Comparison of ENCODE assay signal across 1 cellular context in the genomic region with DNA sequence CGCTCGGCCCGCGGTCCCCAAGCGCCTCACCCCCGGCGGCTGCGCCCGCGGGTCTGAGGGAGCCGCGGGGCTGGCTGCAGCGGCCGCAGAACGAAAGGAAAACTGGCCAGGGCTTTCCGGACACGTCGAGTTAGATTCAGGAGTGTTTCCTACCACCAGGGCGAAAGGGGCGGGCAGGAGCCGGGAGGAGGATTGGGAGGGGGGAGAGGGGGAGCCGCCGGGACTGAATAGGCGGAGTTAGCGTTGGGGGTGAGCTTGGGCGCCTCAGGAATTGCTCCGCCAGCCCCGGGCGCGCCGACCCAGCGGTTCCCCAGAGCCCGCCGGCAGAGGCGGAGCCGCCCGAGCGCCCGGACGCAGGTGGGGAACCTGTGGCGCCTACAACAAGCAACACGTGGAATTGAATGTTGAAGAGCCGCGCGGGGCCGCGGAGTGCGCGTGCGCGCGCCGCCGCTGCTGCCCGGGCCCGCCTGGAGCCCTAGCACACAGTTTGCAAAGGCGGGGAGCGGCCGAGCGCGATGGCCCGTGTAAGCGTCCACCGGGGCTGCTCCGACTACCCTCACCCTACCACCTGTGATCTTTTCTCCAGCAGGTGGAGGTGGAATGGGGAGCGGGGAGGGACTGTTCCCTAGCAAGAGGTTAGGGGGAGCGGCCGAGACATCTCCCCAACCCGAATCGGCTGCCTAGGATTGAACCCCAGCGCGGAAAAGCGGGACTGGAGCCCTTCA.
A peak's percentile ranks its signal among the peaks of the same experiment; 100 is the strongest.
TF ChIP-seq lines count a peak whose summit lies in the region.

A gene (minus strand): TSS at position 104 of the 725 bp plus-strand sequence. CDS start 123 bp downstream, outside the sequence.

TF ChIP-seq in HepG2, 621 proteins besides CTCF, POLR2A, EP300 and RAD21 (continued from another document and continues in another):
- TF ChIP-seq ZNF674 (CRISPR knock-in tag; IDR thresholded peaks at IDR 0.05; ENCODE audit: low read depth) = no peak
- TF ChIP-seq ATM (IDR thresholded peaks at IDR 0.05; ENCODE audit: borderline replicate concordance) = no peak
- peak; percentile 44; the same call in 1 of the 2 replicates for TF ChIP-seq BORCS8-MEF2B (CRISPR knock-in tag; IDR thresholded peaks at IDR 0.05)
- TF ChIP-seq, protein P1, sequence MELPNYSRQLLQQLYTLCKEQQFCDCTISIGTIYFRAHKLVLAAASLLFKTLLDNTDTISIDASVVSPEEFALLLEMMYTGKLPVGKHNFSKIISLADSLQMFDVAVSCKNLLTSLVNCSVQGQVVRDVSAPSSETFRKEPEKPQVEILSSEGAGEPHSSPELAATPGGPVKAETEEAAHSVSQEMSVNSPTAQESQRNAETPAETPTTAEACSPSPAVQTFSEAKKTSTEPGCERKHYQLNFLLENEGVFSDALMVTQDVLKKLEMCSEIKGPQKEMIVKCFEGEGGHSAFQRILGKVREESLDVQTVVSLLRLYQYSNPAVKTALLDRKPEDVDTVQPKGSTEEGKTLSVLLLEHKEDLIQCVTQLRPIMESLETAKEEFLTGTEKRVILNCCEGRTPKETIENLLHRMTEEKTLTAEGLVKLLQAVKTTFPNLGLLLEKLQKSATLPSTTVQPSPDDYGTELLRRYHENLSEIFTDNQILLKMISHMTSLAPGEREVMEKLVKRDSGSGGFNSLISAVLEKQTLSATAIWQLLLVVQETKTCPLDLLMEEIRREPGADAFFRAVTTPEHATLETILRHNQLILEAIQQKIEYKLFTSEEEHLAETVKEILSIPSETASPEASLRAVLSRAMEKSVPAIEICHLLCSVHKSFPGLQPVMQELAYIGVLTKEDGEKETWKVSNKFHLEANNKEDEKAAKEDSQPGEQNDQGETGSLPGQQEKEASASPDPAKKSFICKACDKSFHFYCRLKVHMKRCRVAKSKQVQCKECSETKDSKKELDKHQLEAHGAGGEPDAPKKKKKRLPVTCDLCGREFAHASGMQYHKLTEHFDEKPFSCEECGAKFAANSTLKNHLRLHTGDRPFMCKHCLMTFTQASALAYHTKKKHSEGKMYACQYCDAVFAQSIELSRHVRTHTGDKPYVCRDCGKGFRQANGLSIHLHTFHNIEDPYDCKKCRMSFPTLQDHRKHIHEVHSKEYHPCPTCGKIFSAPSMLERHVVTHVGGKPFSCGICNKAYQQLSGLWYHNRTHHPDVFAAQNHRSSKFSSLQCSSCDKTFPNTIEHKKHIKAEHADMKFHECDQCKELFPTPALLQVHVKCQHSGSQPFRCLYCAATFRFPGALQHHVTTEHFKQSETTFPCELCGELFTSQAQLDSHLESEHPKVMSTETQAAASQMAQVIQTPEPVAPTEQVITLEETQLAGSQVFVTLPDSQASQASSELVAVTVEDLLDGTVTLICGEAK (IDR thresholded peaks at IDR 0.05) = no peak
- TF ChIP-seq, protein P1 (CRISPR knock-in tag; IDR thresholded peaks at IDR 0.05) = peak; percentile 45; the same call in 1 of the 2 replicates
- TF ChIP-seq ZFP37 (CRISPR knock-in tag; IDR thresholded peaks at IDR 0.05; ENCODE audit: borderline replicate concordance) = peak; percentile 24; the same call in 1 of the 2 replicates
- TF ChIP-seq, protein P2, sequence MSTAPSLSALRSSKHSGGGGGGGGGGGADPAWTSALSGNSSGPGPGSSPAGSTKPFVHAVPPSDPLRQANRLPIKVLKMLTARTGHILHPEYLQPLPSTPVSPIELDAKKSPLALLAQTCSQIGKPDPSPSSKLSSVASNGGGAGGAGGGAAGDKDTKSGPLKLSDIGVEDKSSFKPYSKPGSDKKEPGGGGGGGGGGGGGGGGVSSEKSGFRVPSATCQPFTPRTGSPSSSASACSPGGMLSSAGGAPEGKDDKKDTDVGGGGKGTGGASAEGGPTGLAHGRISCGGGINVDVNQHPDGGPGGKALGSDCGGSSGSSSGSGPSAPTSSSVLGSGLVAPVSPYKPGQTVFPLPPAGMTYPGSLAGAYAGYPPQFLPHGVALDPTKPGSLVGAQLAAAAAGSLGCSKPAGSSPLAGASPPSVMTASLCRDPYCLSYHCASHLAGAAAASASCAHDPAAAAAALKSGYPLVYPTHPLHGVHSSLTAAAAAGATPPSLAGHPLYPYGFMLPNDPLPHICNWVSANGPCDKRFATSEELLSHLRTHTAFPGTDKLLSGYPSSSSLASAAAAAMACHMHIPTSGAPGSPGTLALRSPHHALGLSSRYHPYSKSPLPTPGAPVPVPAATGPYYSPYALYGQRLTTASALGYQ (CRISPR knock-in tag; IDR thresholded peaks at IDR 0.05) = peak; percentile 47; the same call in 1 of the 2 replicates
- no peak for TF ChIP-seq TOE1 (CRISPR knock-in tag; IDR thresholded peaks at IDR 0.05)
- no peak for TF ChIP-seq EHMT2 (IDR thresholded peaks at IDR 0.05; ENCODE audit: borderline replicate concordance, low read depth, low read length)
- no peak for TF ChIP-seq SP140L (CRISPR knock-in tag; IDR thresholded peaks at IDR 0.05; ENCODE audit: borderline replicate concordance)
- peak; percentile 47; the same call in 1 of the 2 replicates for TF ChIP-seq ZNF788 (CRISPR knock-in tag; IDR thresholded peaks at IDR 0.05; ENCODE audit: borderline replicate concordance)
- no peak for TF ChIP-seq NCOA1 (CRISPR knock-in tag; IDR thresholded peaks at IDR 0.05)
- no peak for TF ChIP-seq PCBP1 (IDR thresholded peaks at IDR 0.05; ENCODE audit: borderline replicate concordance, low read depth, low read length)
- TF ChIP-seq JUNB (CRISPR knock-in tag; IDR thresholded peaks at IDR 0.05; ENCODE audit: borderline replicate concordance) = no peak
- TF ChIP-seq TAF1 (CRISPR knock-in tag; IDR thresholded peaks at IDR 0.05) = peak; percentile 76
- TF ChIP-seq ZFAT (CRISPR knock-in tag; conservative IDR thresholded peaks at IDR 0.05) = no peak
- TF ChIP-seq AHR (CRISPR knock-in tag; IDR thresholded peaks at IDR 0.05) = no peak
- no peak for TF ChIP-seq ZNF660 (CRISPR knock-in tag; IDR thresholded peaks at IDR 0.05; ENCODE audit: borderline replicate concordance, low read depth)
- no peak for TF ChIP-seq TMF1 (CRISPR knock-in tag; IDR thresholded peaks at IDR 0.05; ENCODE audit: low read depth)
- TF ChIP-seq, protein P3, sequence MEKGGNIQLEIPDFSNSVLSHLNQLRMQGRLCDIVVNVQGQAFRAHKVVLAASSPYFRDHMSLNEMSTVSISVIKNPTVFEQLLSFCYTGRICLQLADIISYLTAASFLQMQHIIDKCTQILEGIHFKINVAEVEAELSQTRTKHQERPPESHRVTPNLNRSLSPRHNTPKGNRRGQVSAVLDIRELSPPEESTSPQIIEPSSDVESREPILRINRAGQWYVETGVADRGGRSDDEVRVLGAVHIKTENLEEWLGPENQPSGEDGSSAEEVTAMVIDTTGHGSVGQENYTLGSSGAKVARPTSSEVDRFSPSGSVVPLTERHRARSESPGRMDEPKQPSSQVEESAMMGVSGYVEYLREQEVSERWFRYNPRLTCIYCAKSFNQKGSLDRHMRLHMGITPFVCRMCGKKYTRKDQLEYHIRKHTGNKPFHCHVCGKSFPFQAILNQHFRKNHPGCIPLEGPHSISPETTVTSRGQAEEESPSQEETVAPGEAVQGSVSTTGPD (CRISPR knock-in tag; IDR thresholded peaks at IDR 0.05) = no peak
- TF ChIP-seq ZNF501 (CRISPR knock-in tag; IDR thresholded peaks at IDR 0.05) = peak; percentile 66
- TF ChIP-seq HDAC6 (IDR thresholded peaks at IDR 0.05; ENCODE audit: low read depth, low read length) = no peak
- TF ChIP-seq MYC (CRISPR knock-in tag; IDR thresholded peaks at IDR 0.05; ENCODE audit: borderline replicate concordance) = peak; percentile 76; the same call in 1 of the 2 replicates
- TF ChIP-seq, protein P4, sequence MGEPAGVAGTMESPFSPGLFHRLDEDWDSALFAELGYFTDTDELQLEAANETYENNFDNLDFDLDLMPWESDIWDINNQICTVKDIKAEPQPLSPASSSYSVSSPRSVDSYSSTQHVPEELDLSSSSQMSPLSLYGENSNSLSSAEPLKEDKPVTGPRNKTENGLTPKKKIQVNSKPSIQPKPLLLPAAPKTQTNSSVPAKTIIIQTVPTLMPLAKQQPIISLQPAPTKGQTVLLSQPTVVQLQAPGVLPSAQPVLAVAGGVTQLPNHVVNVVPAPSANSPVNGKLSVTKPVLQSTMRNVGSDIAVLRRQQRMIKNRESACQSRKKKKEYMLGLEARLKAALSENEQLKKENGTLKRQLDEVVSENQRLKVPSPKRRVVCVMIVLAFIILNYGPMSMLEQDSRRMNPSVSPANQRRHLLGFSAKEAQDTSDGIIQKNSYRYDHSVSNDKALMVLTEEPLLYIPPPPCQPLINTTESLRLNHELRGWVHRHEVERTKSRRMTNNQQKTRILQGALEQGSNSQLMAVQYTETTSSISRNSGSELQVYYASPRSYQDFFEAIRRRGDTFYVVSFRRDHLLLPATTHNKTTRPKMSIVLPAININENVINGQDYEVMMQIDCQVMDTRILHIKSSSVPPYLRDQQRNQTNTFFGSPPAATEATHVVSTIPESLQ (CRISPR knock-in tag; conservative IDR thresholded peaks at IDR 0.05) = no peak
- no peak for TF ChIP-seq HMG20B (CRISPR knock-in tag; conservative IDR thresholded peaks at IDR 0.05)
- no peak for TF ChIP-seq SRSF1 (optimal IDR thresholded peaks at IDR 0.05; ENCODE audit: low read depth, low read length)
- no peak for TF ChIP-seq SOX6 (IDR thresholded peaks at IDR 0.05)
- peak; percentile 40; the same call in 1 of the 2 replicates for TF ChIP-seq SOX6 (CRISPR knock-in tag; IDR thresholded peaks at IDR 0.05)
- TF ChIP-seq SP5 (CRISPR knock-in tag; IDR thresholded peaks at IDR 0.05; ENCODE audit: borderline replicate concordance, low read depth) = peak; percentile 68
- peak; percentile 28; the same call in 1 of the 2 replicates for TF ChIP-seq ISL2 (CRISPR knock-in tag; IDR thresholded peaks at IDR 0.05)
- TF ChIP-seq KLF16 (CRISPR knock-in tag; IDR thresholded peaks at IDR 0.05) = no peak; a peak in 1 of 4 replicates
- TF ChIP-seq PHF21A (CRISPR knock-in tag; IDR thresholded peaks at IDR 0.05) = peak; percentile 56; the same call in 1 of the 2 replicates
- TF ChIP-seq, protein P5, sequence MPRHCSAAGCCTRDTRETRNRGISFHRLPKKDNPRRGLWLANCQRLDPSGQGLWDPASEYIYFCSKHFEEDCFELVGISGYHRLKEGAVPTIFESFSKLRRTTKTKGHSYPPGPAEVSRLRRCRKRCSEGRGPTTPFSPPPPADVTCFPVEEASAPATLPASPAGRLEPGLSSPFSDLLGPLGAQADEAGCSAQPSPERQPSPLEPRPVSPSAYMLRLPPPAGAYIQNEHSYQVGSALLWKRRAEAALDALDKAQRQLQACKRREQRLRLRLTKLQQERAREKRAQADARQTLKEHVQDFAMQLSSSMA (CRISPR knock-in tag; IDR thresholded peaks at IDR 0.05) = peak; percentile 32; the same call in 1 of the 2 replicates
- TF ChIP-seq, protein P6, sequence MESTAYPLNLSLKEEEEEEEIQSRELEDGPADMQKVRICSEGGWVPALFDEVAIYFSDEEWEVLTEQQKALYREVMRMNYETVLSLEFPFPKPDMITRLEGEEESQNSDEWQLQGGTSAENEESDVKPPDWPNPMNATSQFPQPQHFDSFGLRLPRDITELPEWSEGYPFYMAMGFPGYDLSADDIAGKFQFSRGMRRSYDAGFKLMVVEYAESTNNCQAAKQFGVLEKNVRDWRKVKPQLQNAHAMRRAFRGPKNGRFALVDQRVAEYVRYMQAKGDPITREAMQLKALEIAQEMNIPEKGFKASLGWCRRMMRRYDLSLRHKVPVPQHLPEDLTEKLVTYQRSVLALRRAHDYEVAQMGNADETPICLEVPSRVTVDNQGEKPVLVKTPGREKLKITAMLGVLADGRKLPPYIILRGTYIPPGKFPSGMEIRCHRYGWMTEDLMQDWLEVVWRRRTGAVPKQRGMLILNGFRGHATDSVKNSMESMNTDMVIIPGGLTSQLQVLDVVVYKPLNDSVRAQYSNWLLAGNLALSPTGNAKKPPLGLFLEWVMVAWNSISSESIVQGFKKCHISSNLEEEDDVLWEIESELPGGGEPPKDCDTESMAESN (CRISPR knock-in tag; conservative IDR thresholded peaks at IDR 0.05) = peak; percentile 74
- TF ChIP-seq NRL (CRISPR knock-in tag; IDR thresholded peaks at IDR 0.05; ENCODE audit: borderline replicate concordance) = 0 out of 2 replicates have a peak, but pooled peaks have one; percentile 21
- TF ChIP-seq RELA (CRISPR knock-in tag; IDR thresholded peaks at IDR 0.05) = no peak
- peak; percentile 52; the same call in 1 of the 2 replicates for TF ChIP-seq ZNF776 (CRISPR knock-in tag; IDR thresholded peaks at IDR 0.05)
